ENCODE assay signal across 28 cellular contexts in genomic region chr1:18783705-18784522, GRCh38.
DNase-seq lines count a peak whose midpoint lies in the region; ATAC-seq and TF ChIP-seq lines count a peak whose summit lies in the region.
"Had no signal": no experiment of that assay in that cellular context is flagged by ENCODE, and none has a peak within 500 bp of the region (broad histone marks: within the 10 kb centered on the region; RNA-seq: fewer than 3 reads in every experiment).

No MANE protein-coding gene starts in this region.

- no peaks in the 10 kb centered on the region for H3K9me2 ChIP-seq in Karpas-422 (replicated peaks; ENCODE audit: insufficient read depth, low read length)

- no peaks in the 10 kb centered on the region for H3K79me2 ChIP-seq in Karpas-422 (ENCODE audit: low read length)

- H3K4me2 ChIP-seq in Karpas-422 (ENCODE audit: low read depth, low read length, poor library complexity, severe bottlenecking) = no peak overlapping the region
- H3K4me2 ChIP-seq: BLaER1 treated with 17β-estradiol and CSF1 and Interleukin-3, amounts not matched to agents 10 nM and 100 nM had no signal

- no peaks in the 10 kb centered on the region for H4K20me1 ChIP-seq in Karpas-422 (ENCODE audit: insufficient read depth, low read depth, low read length)
- H4K20me1 ChIP-seq: BLaER1 treated with 17β-estradiol and CSF1 and Interleukin-3, amounts not matched to agents 10 nM and 100 nM had no signal

- no peaks in the 10 kb centered on the region for H3K9me3 ChIP-seq in right cardiac atrium (ENCODE audit: control insufficient read depth, low read length)
- no peaks in the 10 kb centered on the region for H3K9me3 ChIP-seq in testis
- H3K9me3 ChIP-seq in Karpas-422 (ENCODE audit: low read length) = no peaks in the 10 kb centered on the region
- H3K9me3 ChIP-seq: adrenal gland; BLaER1 treated with 17β-estradiol and CSF1 and Interleukin-3, amounts not matched to agents 10 nM and 100 nM; HAP-1; mucosa of descending colon; thyroid gland had no signal

- TF ChIP-seq CTCF in endothelial cell (IDR thresholded peaks at IDR 0.05; ENCODE audit: unreplicated experiment) = no peak
- no peak for TF ChIP-seq CTCF in nephron (IDR thresholded peaks at IDR 0.05; ENCODE audit: unreplicated experiment in 3 of 3)
- no peak for TF ChIP-seq CTCF in testis (IDR thresholded peaks at IDR 0.05)
- TF ChIP-seq CTCF in GM10248 (IDR thresholded peaks at IDR 0.05; ENCODE audit: control extremely low read depth, extremely low read depth, low read depth, missing control alignments) = no peak

- H3K27me3 ChIP-seq in right cardiac atrium (ENCODE audit: control insufficient read depth, insufficient read depth) = no peaks in the 10 kb centered on the region
- H3K27me3 ChIP-seq in testis = no peaks in the 10 kb centered on the region
- H3K27me3 ChIP-seq in Karpas-422 (ENCODE audit: low read length) = no peaks in the 10 kb centered on the region
- H3K27me3 ChIP-seq: BLaER1 treated with 17β-estradiol and CSF1 and Interleukin-3, amounts not matched to agents 10 nM and 100 nM; thyroid gland had no signal

- no peak overlapping the region for H3K9ac ChIP-seq in Karpas-422 (ENCODE audit: low read length)
- H3K9ac ChIP-seq: BLaER1 treated with 17β-estradiol and CSF1 and Interleukin-3, amounts not matched to agents 10 nM and 100 nM had no signal

- CTCF ChIA-PET in GM10248 (lab: Yijun Ruan, JAX) = interaction anchor here (1.2 kb wide), 1 partner anchor 187 kb away, joined by 3 read pairs; no protein-coding TSS in a partner anchor

- no peaks in the 10 kb centered on the region for H3K9me3 Mint-ChIP-seq in endothelial cell (ENCODE audit: unreplicated experiment)
- H3K9me3 Mint-ChIP-seq in nephron = no peaks in the 10 kb centered on the region
- H3K9me3 Mint-ChIP-seq: activated CD4-positive, alpha-beta memory T cell treated with anti-CD3 and anti-CD28 coated beads, Interleukin-2, amount 10 ng/mL, durations not matched to agents 7 days and 5 days; stimulated activated memory B cell treated with anti-CD40 and anti-IgM and Interleukin-4, amounts not matched to agents 10 μg/mL and 1 μg/mL and 100 μg/mL, for 72 hours had no signal

- POLR2A ChIA-PET in GM10248 (lab: Yijun Ruan, JAX) = no interaction called here

- H3K36me3 Mint-ChIP-seq in endothelial cell (ENCODE audit: low read depth, unreplicated experiment) (no peaks in the 10 kb centered on the region), nephron (ENCODE audit: low read depth) (no peaks in the 10 kb centered on the region)
- H3K36me3 Mint-ChIP-seq: stimulated activated memory B cell treated with anti-CD40 and anti-IgM and Interleukin-4, amounts not matched to agents 10 μg/mL and 1 μg/mL and 100 μg/mL, for 72 hours had no signal

- 69% methylated on average over 30 of the region's 30 CpGs for WGBS in right cardiac atrium
- 45 to 59% methylated on average over 30 of the region's 30 CpGs for WGBS in testis, 2 donors

- H3K27ac Mint-ChIP-seq in endothelial cell (ENCODE audit: unreplicated experiment) = no peak overlapping the region
- H3K27ac Mint-ChIP-seq in nephron = peak overlapping the region; percentile 1 to 54 (median 49)
- H3K27ac Mint-ChIP-seq: activated CD4-positive, alpha-beta memory T cell treated with anti-CD3 and anti-CD28 coated beads, Interleukin-2, amount 10 ng/mL, durations not matched to agents 7 days and 5 days; stimulated activated memory B cell treated with anti-CD40 and anti-IgM and Interleukin-4, amounts not matched to agents 10 μg/mL and 1 μg/mL and 100 μg/mL, for 72 hours had no signal

- TF ChIP-seq POLR2A in testis (IDR thresholded peaks at IDR 0.05) = no peak

- no peak overlapping the region for H2AFZ ChIP-seq in Karpas-422 (ENCODE audit: low read length)

- H3K4me3 ChIP-seq in right cardiac atrium (ENCODE audit: low read length) (no peak overlapping the region), testis (peak overlapping the region; percentile 1 to 46), Karpas-422 (ENCODE audit: low read length) (no peak overlapping the region)
- H3K4me3 ChIP-seq: adrenal gland; BLaER1 treated with 17β-estradiol and CSF1 and Interleukin-3, amounts not matched to agents 10 nM and 100 nM; HAP-1; mucosa of descending colon; sigmoid colon; thyroid gland had no signal

- H3K36me3 ChIP-seq in testis (ENCODE audit: low read depth, missing control alignments) (no peaks in the 10 kb centered on the region), Karpas-422 (ENCODE audit: insufficient read depth, low read length) (no peaks in the 10 kb centered on the region)
- H3K36me3 ChIP-seq: adrenal gland; BLaER1 treated with 17β-estradiol and CSF1 and Interleukin-3, amounts not matched to agents 10 nM and 100 nM; HAP-1; sigmoid colon; thyroid gland had no signal

- ATAC-seq in right cardiac atrium = peak; percentile 59 to 71
- no peak for ATAC-seq in Right ventricle myocardium superior (ENCODE audit: poor library complexity)
- ATAC-seq: mucosa of descending colon; stimulated activated memory B cell treated with anti-CD40 and anti-IgM and Interleukin-4, amounts not matched to agents 10 μg/mL and 1 μg/mL and 100 μg/mL, for 72 hours had no signal

- intact Hi-C loops in right cardiac atrium (cut with DNase I) = loop anchor here in 1 of 4 donors (10.0 kb wide), 1 partner anchor 869 kb away; no protein-coding TSS in a partner anchor
- intact Hi-C loops in Right ventricle myocardium superior (cut with DNase I) = no loop called here
- intact Hi-C loops in testis (cut with DNase I; ENCODE audit: low total_unique reads) = no loop called here

- H3K4me3 Mint-ChIP-seq in endothelial cell (ENCODE audit: unreplicated experiment) = peak overlapping the region; percentile 86
- H3K4me3 Mint-ChIP-seq in nephron = peak overlapping the region; percentile 76 to 78 (median 78)
- H3K4me3 Mint-ChIP-seq: activated CD4-positive, alpha-beta memory T cell treated with anti-CD3 and anti-CD28 coated beads, Interleukin-2, amount 10 ng/mL, durations not matched to agents 7 days and 5 days; stimulated activated memory B cell treated with anti-CD40 and anti-IgM and Interleukin-4, amounts not matched to agents 10 μg/mL and 1 μg/mL and 100 μg/mL, for 72 hours had no signal

- no peaks in the 10 kb centered on the region for H3K4me1 Mint-ChIP-seq in endothelial cell (ENCODE audit: unreplicated experiment)
- peaks cover 11% of the 10 kb centered on the region for H3K4me1 Mint-ChIP-seq in nephron
- H3K4me1 Mint-ChIP-seq: activated CD4-positive, alpha-beta memory T cell treated with anti-CD3 and anti-CD28 coated beads, Interleukin-2, amount 10 ng/mL, durations not matched to agents 7 days and 5 days; stimulated activated memory B cell treated with anti-CD40 and anti-IgM and Interleukin-4, amounts not matched to agents 10 μg/mL and 1 μg/mL and 100 μg/mL, for 72 hours had no signal

- DNase-seq in right cardiac atrium (peak in 1 of 3 donors; percentile 62), Right ventricle myocardium superior (no peak), endothelial cell (ENCODE audit: low spot score) (peak; percentile 23), testis (peak; percentile 20), 8988T (no peak), Karpas-422 (no peak), GM10248 (ENCODE audit: extremely low spot score) (no peak)
- DNase-seq: ACHN; activated CD4-positive, alpha-beta memory T cell treated with anti-CD3 and anti-CD28 coated beads, Interleukin-2, amount 10 ng/mL, durations not matched to agents 7 days and 5 days; activated CD4-positive, CD25-positive, alpha-beta regulatory T cell; activated gamma-delta T cell treated with Interleukin-2 at 50 U/mL for 16 hours; activated T-cell treated with anti-CD3 and anti-CD28 coated beads for 4 hours; adrenal gland; foreskin fibroblast; GDM1; hypothalamus; mucosa of descending colon; NCI-H1092 treated with DMSO at 0.1 percent for 48 hours; NCI-H2029; occipital lobe; RPMI8226; sigmoid colon; thyroid gland had no signal

- no peaks in the 10 kb centered on the region for H3K4me1 ChIP-seq in right cardiac atrium (ENCODE audit: control insufficient read depth, insufficient read depth, low read length)
- no peaks in the 10 kb centered on the region for H3K4me1 ChIP-seq in testis
- H3K4me1 ChIP-seq in Karpas-422 (ENCODE audit: low read length) = no peaks in the 10 kb centered on the region
- H3K4me1 ChIP-seq: adrenal gland, HAP-1, sigmoid colon, thyroid gland had no signal

- peaks cover 5% of the 10 kb centered on the region for H3K27me3 Mint-ChIP-seq in endothelial cell (ENCODE audit: unreplicated experiment)
- H3K27me3 Mint-ChIP-seq in nephron (ENCODE audit: low read depth) = peaks cover 57% of the 10 kb centered on the region

- H3K27ac ChIP-seq in right cardiac atrium (ENCODE audit: low read length) (no peak overlapping the region), testis (no peak overlapping the region), Karpas-422 (ENCODE audit: low read length) (no peak overlapping the region)
- H3K27ac ChIP-seq: adrenal gland; BLaER1 treated with 17β-estradiol and CSF1 and Interleukin-3, amounts not matched to agents 10 nM and 100 nM; dorsolateral prefrontal cortex; sigmoid colon; thyroid gland had no signal

Comparison
In these comparisons a context has a peak if more than half of its experiments do, and no peak if none do; other contexts are left out.
1. DNase-seq: peak in endothelial cell (single experiment) and testis (single experiment); none in Right ventricle myocardium superior (single experiment), 8988T (single experiment), Karpas-422 (single experiment) and GM10248 (single experiment).
2. H3K4me3 ChIP-seq: peak in testis (2 of 2); none in right cardiac atrium (single experiment) and Karpas-422 (single experiment).